14 cellular contexts compared by ENCODE assay signal in genomic region chr6:155274533-155274932, GRCh38. TPM values are rescaled to one million over a fixed set of nuclear protein-coding genes. Genes with fewer than 3 reads are reported as not detected.
DNase-seq lines count a peak whose midpoint lies in the region; ATAC-seq and TF ChIP-seq lines count a peak whose summit lies in the region.
"Had no signal": no experiment of that assay in that cellular context is flagged by ENCODE, and none has a peak within 500 bp of the region (broad histone marks: within the 10 kb centered on the region; RNA-seq: fewer than 3 reads in every experiment).

No MANE protein-coding gene starts in this region.

- intact Hi-C loops in IMR-90 (cut with micrococcal nuclease) (no loop called here), left lung (cut with DNase I) (no loop called here), posterior vena cava (cut with DNase I) (no loop called here)

- peaks cover 1% of the 10 kb centered on the region; the same call in 1 of the 2 replicates for H3K36me3 ChIP-seq in IMR-90 (ENCODE audit: control insufficient read depth, insufficient read depth, low read length)
- peaks cover 0 to 9% of the 10 kb centered on the region in 2 donors for H3K36me3 ChIP-seq in left lung
- H3K36me3 ChIP-seq: neural progenitor cell had no signal

- CTCF ChIA-PET in IMR-90 (lab: Yijun Ruan, JAX), result no interaction called here

- peaks cover 15% of the 10 kb centered on the region for H3K9me1 ChIP-seq in IMR-90 (ENCODE audit: insufficient read depth, low read length)

- TF ChIP-seq CTCF in IMR-90 (conservative IDR thresholded peaks at IDR 0.05; ENCODE audit: low read depth, low read length) (no peak), left lung (IDR thresholded peaks at IDR 0.05) (no peak)

- no peak overlapping the region for H4K91ac ChIP-seq in IMR-90 (ENCODE audit: insufficient read depth, low read depth, low read length)

- no CpG with 5 or more reads among the region's 1 CpG for WGBS in IMR-90 (ENCODE audit: extremely low coverage in 2 of 2, insufficient read length in 1 of 2), 2 experiments

- no peak overlapping the region for H3K56ac ChIP-seq in IMR-90 (ENCODE audit: extremely low read depth, insufficient read depth, low read length)

- peak; percentile 6 for DNase-seq in ACHN
- peak; percentile 66 for DNase-seq in IMR-90
- no peak for DNase-seq in left lung
- no peak for DNase-seq in posterior vena cava (ENCODE audit: low spot score)
- no peak for DNase-seq in activated naive CD4-positive, alpha-beta T cell treated with Interleukin-2 at 50 U/mL for 16 hours
- DNase-seq: activated CD4-positive, alpha-beta T cell treated with anti-CD3 and anti-CD28 coated beads for 48 hours; activated effector memory CD4-positive, alpha-beta T cell treated with anti-CD3 and anti-CD28 coated beads, Interleukin-2, amount 50 U/mL, for 16 hours; NCI-H1092; stimulated activated naive CD8-positive, alpha-beta T cell treated with anti-CD3 and anti-CD28 coated beads, Interleukin-15, Interleukin-2, amounts not matched to agents 100 U/mL and 50 U/mL, for 24 hours had no signal

- H3K4me2 ChIP-seq in IMR-90 (ENCODE audit: low read depth, low read length), result no peak overlapping the region
- H3K4me2 ChIP-seq: neural progenitor cell had no signal

- no peak overlapping the region for H3K23ac ChIP-seq in IMR-90 (ENCODE audit: low read depth, low read length)

- H3K9ac ChIP-seq in IMR-90 (ENCODE audit: low read depth, low read length), result no peak overlapping the region
- H3K9ac ChIP-seq: neural progenitor cell had no signal

- 0 out of 2 replicates have a peak overlapping the region, but pooled peaks have one; percentile 35 for H3K18ac ChIP-seq in IMR-90 (ENCODE audit: low read depth, low read length)

- H3K9me3 ChIP-seq in IMR-90 (ENCODE audit: control insufficient read depth, insufficient read depth, low read length) (no peaks in the 10 kb centered on the region), left lung (no peaks in the 10 kb centered on the region)

- no peaks in the 10 kb centered on the region for H3K27me3 ChIP-seq in IMR-90 (ENCODE audit: control insufficient read depth, insufficient read depth, low read length)
- H3K27me3 ChIP-seq in left lung, result no peaks in the 10 kb centered on the region
- H3K27me3 ChIP-seq: neural progenitor cell had no signal

- no peak overlapping the region for H2BK15ac ChIP-seq in IMR-90 (ENCODE audit: low read depth, low read length)

- H2BK120ac ChIP-seq in IMR-90 (ENCODE audit: low read depth, low read length), result peak overlapping the region; percentile 9; the same call in 1 of the 2 replicates

- H3K27ac ChIP-seq in IMR-90 (ENCODE audit: insufficient read depth, low read length) (no peak overlapping the region), cingulate gyrus (ENCODE audit: low read depth, low read length) (peak overlapping the region; percentile 50), left lung (no peak overlapping the region)
- H3K27ac ChIP-seq: HL-60, neural progenitor cell had no signal

- H3K4me1 ChIP-seq in IMR-90 (ENCODE audit: control insufficient read depth, insufficient read depth, low read length) (peaks cover 17% of the 10 kb centered on the region), left lung (peaks cover 0 to 3% of the 10 kb centered on the region in 2 donors)

- no peak overlapping the region for H2AK5ac ChIP-seq in IMR-90 (ENCODE audit: low read depth, low read length)

- H3K79me1 ChIP-seq in IMR-90 (ENCODE audit: low read depth in 1 of 2, low read length in 2 of 2), result peaks cover 19 to 38% of the 10 kb centered on the region in 2 experiments

- H3K14ac ChIP-seq in IMR-90 (replicated peaks; ENCODE audit: low read depth, low read length), result no peak overlapping the region

- BruUV-seq in IMR-90 (replicated peaks; lab: Mats Ljungman, UMichigan), result no TSS peak

- no peak for ATAC-seq in IMR-90 (ENCODE audit: low read depth)
- ATAC-seq in left lung, result peak; percentile 41
- no peak for ATAC-seq in GM21619 (IDR thresholded peaks at IDR 0.05; ENCODE audit: unreplicated experiment)
- ATAC-seq in GM19463 (IDR thresholded peaks at IDR 0.05; ENCODE audit: unreplicated experiment), result no peak
- ATAC-seq: stimulated activated naive CD8-positive, alpha-beta T cell treated with anti-CD3 and anti-CD28 coated beads, Interleukin-15, Interleukin-2, amounts not matched to agents 100 U/mL and 50 U/mL, for 24 hours had no signal

- no peak overlapping the region for H4K8ac ChIP-seq in IMR-90 (ENCODE audit: low read depth in 2 of 2, low read length in 2 of 2)

- no peak overlapping the region for H4K5ac ChIP-seq in IMR-90 (ENCODE audit: low read depth, low read length)

- dilution Hi-C loops in IMR-90 (cut with HindIII; ENCODE audit: low sequenced_read_pairs, unreplicated experiment), result no loop called here

- TF ChIP-seq RAD21 in IMR-90 (IDR thresholded peaks at IDR 0.05; ENCODE audit: low read length), result no peak

- no peak overlapping the region for H2BK5ac ChIP-seq in IMR-90 (ENCODE audit: low read depth, low read length, poor library complexity, severe bottlenecking)

- H3K4me3 ChIP-seq in IMR-90 (ENCODE audit: insufficient read depth, low read depth, low read length), result no peak overlapping the region
- no peak overlapping the region for H3K4me3 ChIP-seq in left lung
- H3K4me3 ChIP-seq: neural progenitor cell had no signal

- POLR2A ChIA-PET in IMR-90 (lab: Charles Lee; ENCODE audit: unreplicated experiment), result no interaction called here

- no peak overlapping the region for H2AK9ac ChIP-seq in IMR-90 (replicated peaks; ENCODE audit: low read depth, low read length, poor library complexity)

- H3K4ac ChIP-seq in IMR-90 (ENCODE audit: low read depth, low read length), result no peak overlapping the region

- H2AFZ ChIP-seq in IMR-90 (replicated peaks; ENCODE audit: low read length, poor library complexity), result no peak overlapping the region
- H2AFZ ChIP-seq: neural progenitor cell had no signal

- in situ Hi-C loops in ACHN (cut with HindIII; ENCODE audit: low pct_ligation_motif_present, low pct_unique_long_range_greater_than_20kb, low sequenced_read_pairs) (no loop called here), IMR-90 (cut with MboI; ENCODE audit: low sequenced_read_pairs) (no loop called here)

- no peak for TF ChIP-seq POLR2A in IMR-90 (IDR thresholded peaks at IDR 0.05; ENCODE audit: low read depth, low read length)

- 0 out of 2 replicates have a peak, but pooled peaks cover 3% of the 10 kb centered on the region for H4K20me1 ChIP-seq in IMR-90 (ENCODE audit: insufficient read depth, low read length)

- H2BK20ac ChIP-seq in IMR-90 (ENCODE audit: low read depth, low read length), result no peak overlapping the region

TF ChIP-seq in IMR-90, 13 proteins besides CTCF, POLR2A, EP300 and RAD21:
- TF ChIP-seq CEBPB (IDR thresholded peaks at IDR 0.05; ENCODE audit: low read depth, low read length) (no peak), FOS (IDR thresholded peaks at IDR 0.05; ENCODE audit: low read depth, low read length) (no peak), MAZ (IDR thresholded peaks at IDR 0.05; ENCODE audit: borderline replicate concordance, low read depth, low read length) (no peak), MAFK (IDR thresholded peaks at IDR 0.05; ENCODE audit: low read depth, low read length) (no peak), CHD1 (IDR thresholded peaks at IDR 0.05; ENCODE audit: low read depth, low read length) (no peak), NFE2L2 (IDR thresholded peaks at IDR 0.05; ENCODE audit: low read depth, low read length) (no peak), SMC3 (IDR thresholded peaks at IDR 0.05; ENCODE audit: low read depth, low read length) (no peak), USF2 (IDR thresholded peaks at IDR 0.05; ENCODE audit: low read depth, low read length) (no peak), BHLHE40 (IDR thresholded peaks at IDR 0.05; ENCODE audit: low read depth, low read length) (no peak), RFX5 (IDR thresholded peaks at IDR 0.05; ENCODE audit: low read depth, low read length) (no peak), MXI1 (IDR thresholded peaks at IDR 0.05; ENCODE audit: borderline replicate concordance, low read depth, low read length) (no peak), ELK1 (IDR thresholded peaks at IDR 0.05; ENCODE audit: borderline replicate concordance, low read depth, low read length) (no peak), RCOR1 (IDR thresholded peaks at IDR 0.05; ENCODE audit: insufficient replicate concordance, low read length) (no peak)

RNA-seq across cellular contexts. Expression of gene CLDN20, which starts 10.7 kb away (rescaled TPM):
- not detected in 2 replicates for total RNA-seq in IMR-90 (2012; rRNA removed)
- polyA plus RNA-seq in IMR-90 (2012; rRNA removed), result not detected in 2 replicates
- 0.03 TPM in 1 of 2 replicates, not detected in the other for polyA plus RNA-seq in IMR-90 (2012; cell fraction: cytosol; rRNA removed)
- 0.10 TPM in 1 of 2 replicates, not detected in the other for polyA plus RNA-seq in IMR-90 (2012; cell fraction: nucleus; rRNA removed; ENCODE audit: low replicate concordance)
- not detected for total RNA-seq in left lung
- not detected for total RNA-seq in posterior vena cava

RNA-seq across cellular contexts. Expression of gene TFB1M, which starts 39.8 kb away (rescaled TPM):
- total RNA-seq in IMR-90 (2012; rRNA removed) (22.4 and 28.1 TPM in 2 replicates), left lung (10 to 100 TPM; 20.6 to 21.0 TPM), posterior vena cava (10 to 100 TPM; 18.6 to 19.2 TPM)
- 17.5 and 18.1 TPM in 2 replicates for polyA plus RNA-seq in IMR-90 (2012; rRNA removed)
- 6.0 and 9.4 TPM in 2 replicates for polyA plus RNA-seq in IMR-90 (2012; cell fraction: cytosol; rRNA removed)
- 5.7 and 34.9 TPM in 2 replicates for polyA plus RNA-seq in IMR-90 (2012; cell fraction: nucleus; rRNA removed; ENCODE audit: low replicate concordance)

Comparison
In these comparisons a context has a peak if more than half of its experiments do, and no peak if none do; other contexts are left out.
1. DNase-seq: peak in ACHN (single experiment) and IMR-90 (single experiment); none in left lung (0 of 2), posterior vena cava (single experiment) and activated naive CD4-positive, alpha-beta T cell treated with Interleukin-2 at 50 U/mL for 16 hours (single experiment).